In the genomic region with DNA sequence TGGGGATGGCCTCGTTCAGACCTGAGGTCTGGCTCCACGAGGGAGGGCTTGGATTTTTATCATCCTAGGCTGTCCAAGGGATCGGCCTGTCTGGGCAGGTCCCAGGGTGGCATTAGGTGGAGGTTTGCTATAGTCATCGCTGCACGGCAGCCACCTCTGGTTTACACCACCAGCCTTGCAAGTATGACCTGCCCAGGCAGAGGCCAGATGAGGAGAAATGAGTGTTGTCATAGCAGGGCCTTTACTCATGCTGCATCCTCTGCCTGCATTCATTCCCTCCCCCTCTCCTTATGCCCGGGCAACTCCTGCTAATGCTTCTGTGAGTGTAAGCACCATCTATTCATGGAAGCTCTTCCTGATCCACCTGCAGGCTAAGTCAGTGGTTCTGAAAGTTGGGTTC, we compare ENCODE assay signal across 11 cellular contexts. TPM values are rescaled to one million over a fixed set of nuclear protein-coding genes. Genes with fewer than 3 reads are reported as not detected.
DNase-seq lines count a peak whose midpoint lies in the region; ATAC-seq and TF ChIP-seq lines count a peak whose summit lies in the region.
"Had no signal": no experiment of that assay in that cellular context is flagged by ENCODE, and none has a peak within 500 bp of the region (broad histone marks: within the 10 kb centered on the region; RNA-seq: fewer than 3 reads in every experiment).

No MANE protein-coding gene starts in this region.

- H2AFZ ChIP-seq in OCI-LY7 (ENCODE audit: low read length) = no peak overlapping the region

- no peaks in the 10 kb centered on the region for H3K9me3 Mint-ChIP-seq in Calu3 (ENCODE audit: low read depth, unreplicated experiment)
- H3K9me3 Mint-ChIP-seq: activated CD4-positive, alpha-beta memory T cell treated with anti-CD3 and anti-CD28 coated beads for 36 hours had no signal

- peaks cover 47% of the 10 kb centered on the region for H3K4me1 Mint-ChIP-seq in Calu3 (ENCODE audit: low read depth, unreplicated experiment)

- peak; percentile 88 for DNase-seq in amniotic epithelial cell (ENCODE audit: low read depth)
- DNase-seq in right cardiac atrium = no peak
- no peak for DNase-seq in NCI-H510A (lab: John Stamatoyannopoulos, UW)
- no peak for DNase-seq in OCI-LY7 (ENCODE audit: low spot score)
- DNase-seq in Calu3 = no peak
- DNase-seq in lower lobe of right lung = no peak
- DNase-seq: activated CD4-positive, alpha-beta memory T cell treated with anti-CD3 and anti-CD28 coated beads for 36 hours; GF-D8; Karpas-422 had no signal

- H3K4me3 ChIP-seq in HEK293 (ENCODE audit: low read depth, low read length) = no peak overlapping the region
- no peak overlapping the region for H3K4me3 ChIP-seq in right cardiac atrium (ENCODE audit: low read length)
- no peak overlapping the region for H3K4me3 ChIP-seq in stomach smooth muscle (ENCODE audit: low read length in 2 of 2)
- H3K4me3 ChIP-seq in OCI-LY7 (ENCODE audit: low read depth, low read length, poor library complexity, severe bottlenecking) = no peak overlapping the region
- H3K4me3 ChIP-seq in lower lobe of right lung = no peak overlapping the region

- TF ChIP-seq CTCF in HEK293 (tag by site-specific recombination; IDR thresholded peaks at IDR 0.05) = no peak
- TF ChIP-seq CTCF in OCI-LY7 (conservative IDR thresholded peaks at IDR 0.05; ENCODE audit: low read length) = no peak
- no peak for TF ChIP-seq CTCF in Calu3 (IDR thresholded peaks at IDR 0.05; ENCODE audit: unreplicated experiment)
- TF ChIP-seq CTCF in lower lobe of right lung (IDR thresholded peaks at IDR 0.05) = no peak

- H3K9me2 ChIP-seq in OCI-LY7 (ENCODE audit: insufficient read depth, low read length) = no peaks in the 10 kb centered on the region

- WGBS in right cardiac atrium = 55% methylated on average over 6 of the region's 6 CpGs

- H3K36me3 ChIP-seq in HEK293 (ENCODE audit: control insufficient read depth in 2 of 2, insufficient read depth in 1 of 2, low read length in 2 of 2) (peaks cover 0 to 5% of the 10 kb centered on the region in 2 experiments; a peak in 2 of 3 replicates), stomach smooth muscle (ENCODE audit: control insufficient read depth in 2 of 2, insufficient read depth in 2 of 2, low read length in 2 of 2) (peaks cover 2 to 3% of the 10 kb centered on the region in 2 donors), OCI-LY7 (ENCODE audit: insufficient read depth, low read length) (no peaks in the 10 kb centered on the region), lower lobe of right lung (peaks cover 5% of the 10 kb centered on the region)

- H3K4me2 ChIP-seq in OCI-LY7 (ENCODE audit: low read length) = no peak overlapping the region

- H3K4me1 ChIP-seq in HEK293 (ENCODE audit: control insufficient read depth, insufficient read depth, low read length) (peaks cover 28% of the 10 kb centered on the region), right cardiac atrium (ENCODE audit: control insufficient read depth, insufficient read depth, low read length) (peaks cover 54% of the 10 kb centered on the region), stomach smooth muscle (ENCODE audit: control insufficient read depth, insufficient read depth, low read length) (peaks cover 72% of the 10 kb centered on the region), OCI-LY7 (ENCODE audit: insufficient read depth, low read length, poor library complexity, severe bottlenecking) (peaks cover 49% of the 10 kb centered on the region), lower lobe of right lung (peaks cover 66% of the 10 kb centered on the region)

- intact Hi-C loops in right cardiac atrium (cut with DNase I) (no loop called here), OCI-LY7 (cut with micrococcal nuclease; ENCODE audit: unreplicated experiment) (loop anchor here (10.0 kb wide), 1 partner anchor 662 kb away; a partner anchor contains a TSS), Calu3 (cut with micrococcal nuclease; ENCODE audit: unreplicated experiment) (no loop called here), lower lobe of right lung (cut with DNase I) (no loop called here)

- H3K27me3 ChIP-seq in right cardiac atrium (ENCODE audit: control insufficient read depth, insufficient read depth) (no peaks in the 10 kb centered on the region), stomach smooth muscle (ENCODE audit: control insufficient read depth in 1 of 2, insufficient read depth in 2 of 2, low read length in 2 of 2) (no peaks in the 10 kb centered on the region), lower lobe of right lung (ENCODE audit: low read depth) (no peaks in the 10 kb centered on the region)

- H3K9me3 ChIP-seq in HEK293 (ENCODE audit: control insufficient read depth, insufficient read depth, low read depth, low read length) = no peaks in the 10 kb centered on the region
- no peaks in the 10 kb centered on the region for H3K9me3 ChIP-seq in right cardiac atrium (ENCODE audit: control insufficient read depth, low read length)
- H3K9me3 ChIP-seq in stomach smooth muscle (ENCODE audit: control insufficient read depth in 2 of 2, low read length in 2 of 2) = no peaks in the 10 kb centered on the region
- no peaks in the 10 kb centered on the region for H3K9me3 ChIP-seq in OCI-LY7 (ENCODE audit: low read length)
- H3K9me3 ChIP-seq in lower lobe of right lung = no peaks in the 10 kb centered on the region

- ATAC-seq in right cardiac atrium (no peak), lower lobe of right lung (no peak)

- H3K27ac Mint-ChIP-seq in Calu3 (ENCODE audit: unreplicated experiment) = no peak overlapping the region
- H3K27ac Mint-ChIP-seq: activated CD4-positive, alpha-beta memory T cell treated with anti-CD3 and anti-CD28 coated beads for 36 hours had no signal

- H3K27ac ChIP-seq in HEK293 (ENCODE audit: extremely low read depth, low read depth, low read length) (no peak overlapping the region), right cardiac atrium (ENCODE audit: low read length) (peak overlapping the region; percentile 68), stomach smooth muscle (ENCODE audit: low read length) (peak overlapping the region; percentile 82), OCI-LY7 (ENCODE audit: low read depth, low read length, poor library complexity, severe bottlenecking) (no peak overlapping the region), lower lobe of right lung (no peak overlapping the region)

- POLR2A ChIA-PET in HEK293 (lab: Yijun Ruan, JAX) (interaction anchor here (1.2 kb wide), 1 partner anchor 16 kb away, joined by 5 read pairs; no protein-coding TSS in a partner anchor), OCI-LY7 (lab: Charles Lee) (no interaction called here)

- CTCF ChIA-PET in HEK293 (lab: Yijun Ruan, JAX) (interaction anchor here (1.0 kb wide), 1 partner anchor 32 kb away, joined by 4 read pairs; no protein-coding TSS in a partner anchor), OCI-LY7 (lab: Charles Lee; ENCODE audit: unreplicated experiment) (no interaction called here), Calu3 (lab: Charles Lee) (no interaction called here)

- H3K9ac ChIP-seq in stomach smooth muscle (ENCODE audit: low read length in 2 of 2) = no peak overlapping the region

- peaks cover 9% of the 10 kb centered on the region for H3K36me3 Mint-ChIP-seq in Calu3 (ENCODE audit: insufficient read depth, unreplicated experiment)
- H3K36me3 Mint-ChIP-seq: activated CD4-positive, alpha-beta memory T cell treated with anti-CD3 and anti-CD28 coated beads for 36 hours had no signal

- H3K79me2 ChIP-seq in OCI-LY7 (ENCODE audit: insufficient read depth, low read depth, low read length) = peaks cover 33% of the 10 kb centered on the region; the same call in 1 of the 2 replicates

- no TSS peak for BruUV-seq in OCI-LY7 (replicated peaks; lab: Mats Ljungman, UMichigan)
- no TSS peak for BruUV-seq in Calu3 (replicated peaks; lab: Mats Ljungman, UMichigan)

- H3K27me3 Mint-ChIP-seq in Calu3 (ENCODE audit: unreplicated experiment) = no peaks in the 10 kb centered on the region

- H4K20me1 ChIP-seq in OCI-LY7 (ENCODE audit: insufficient read depth, low read length) = no peaks in the 10 kb centered on the region

- H3K4me3 Mint-ChIP-seq in Calu3 (ENCODE audit: low read depth, unreplicated experiment) = no peak overlapping the region
- H3K4me3 Mint-ChIP-seq: activated CD4-positive, alpha-beta memory T cell treated with anti-CD3 and anti-CD28 coated beads for 36 hours had no signal

TF ChIP-seq in HEK293, 187 proteins besides CTCF, POLR2A, EP300 and RAD21 (continues in another document):
- TF ChIP-seq MZF1 (tag by site-specific recombination; IDR thresholded peaks at IDR 0.05; ENCODE audit: borderline replicate concordance) = no peak
- TF ChIP-seq, protein P1, sequence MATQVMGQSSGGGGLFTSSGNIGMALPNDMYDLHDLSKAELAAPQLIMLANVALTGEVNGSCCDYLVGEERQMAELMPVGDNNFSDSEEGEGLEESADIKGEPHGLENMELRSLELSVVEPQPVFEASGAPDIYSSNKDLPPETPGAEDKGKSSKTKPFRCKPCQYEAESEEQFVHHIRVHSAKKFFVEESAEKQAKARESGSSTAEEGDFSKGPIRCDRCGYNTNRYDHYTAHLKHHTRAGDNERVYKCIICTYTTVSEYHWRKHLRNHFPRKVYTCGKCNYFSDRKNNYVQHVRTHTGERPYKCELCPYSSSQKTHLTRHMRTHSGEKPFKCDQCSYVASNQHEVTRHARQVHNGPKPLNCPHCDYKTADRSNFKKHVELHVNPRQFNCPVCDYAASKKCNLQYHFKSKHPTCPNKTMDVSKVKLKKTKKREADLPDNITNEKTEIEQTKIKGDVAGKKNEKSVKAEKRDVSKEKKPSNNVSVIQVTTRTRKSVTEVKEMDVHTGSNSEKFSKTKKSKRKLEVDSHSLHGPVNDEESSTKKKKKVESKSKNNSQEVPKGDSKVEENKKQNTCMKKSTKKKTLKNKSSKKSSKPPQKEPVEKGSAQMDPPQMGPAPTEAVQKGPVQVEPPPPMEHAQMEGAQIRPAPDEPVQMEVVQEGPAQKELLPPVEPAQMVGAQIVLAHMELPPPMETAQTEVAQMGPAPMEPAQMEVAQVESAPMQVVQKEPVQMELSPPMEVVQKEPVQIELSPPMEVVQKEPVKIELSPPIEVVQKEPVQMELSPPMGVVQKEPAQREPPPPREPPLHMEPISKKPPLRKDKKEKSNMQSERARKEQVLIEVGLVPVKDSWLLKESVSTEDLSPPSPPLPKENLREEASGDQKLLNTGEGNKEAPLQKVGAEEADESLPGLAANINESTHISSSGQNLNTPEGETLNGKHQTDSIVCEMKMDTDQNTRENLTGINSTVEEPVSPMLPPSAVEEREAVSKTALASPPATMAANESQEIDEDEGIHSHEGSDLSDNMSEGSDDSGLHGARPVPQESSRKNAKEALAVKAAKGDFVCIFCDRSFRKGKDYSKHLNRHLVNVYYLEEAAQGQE (tag by site-specific recombination; IDR thresholded peaks at IDR 0.05) = no peak
- peak; percentile 35; the same call in 1 of the 2 replicates for TF ChIP-seq ZBTB48 (tag by site-specific recombination; IDR thresholded peaks at IDR 0.05)

RNA-seq across cellular contexts. Expression of a gene that starts 15.3 kb away (rescaled TPM):
- total RNA-seq in right cardiac atrium = 10 to 100 TPM; 53.1 to 67.8 (median 58.7) TPM
- 45.9 TPM for polyA plus RNA-seq in right cardiac atrium
- 8.8 and 9.5 TPM in 2 replicates for total RNA-seq in OCI-LY7 (2014; rRNA removed; shearing (Covaris generic))
- 26.6 and 28.4 TPM in 2 replicates for total RNA-seq in OCI-LY7 (2022)
- 62.5 and 72.6 TPM in 2 replicates for total RNA-seq in Calu3 (2022)
- total RNA-seq in lower lobe of right lung = 117 TPM

RNA-seq across cellular contexts. Expression of a gene that starts 43.1 kb away (rescaled TPM):
- total RNA-seq in right cardiac atrium = 1,000 to 10,000 TPM; 1,254 to 1,552 (median 1,386) TPM
- polyA plus RNA-seq in right cardiac atrium = 1,870 TPM
- 2,281 and 2,351 TPM in 2 replicates for total RNA-seq in OCI-LY7 (2014; rRNA removed; shearing (Covaris generic))
- total RNA-seq in OCI-LY7 (2022) = 2,284 and 2,304 TPM in 2 replicates
- total RNA-seq in Calu3 (2022) = 2,194 and 2,330 TPM in 2 replicates
- total RNA-seq in lower lobe of right lung = 1,651 TPM

Comparison
In these comparisons a context has a peak if more than half of its experiments do, and no peak if none do; other contexts are left out.
1. H3K27ac ChIP-seq: peak in right cardiac atrium (single experiment) and stomach smooth muscle (single experiment); none in HEK293 (single experiment), OCI-LY7 (single experiment) and lower lobe of right lung (single experiment).